11 cellular contexts compared by ENCODE assay signal in genomic region chr1:213110349-213111300, GRCh38. TPM values are rescaled to one million over a fixed set of nuclear protein-coding genes. Genes with fewer than 3 reads are reported as not detected.
DNase-seq lines count a peak whose midpoint lies in the region; ATAC-seq lines count a peak whose summit lies in the region.
"Had no signal": no experiment of that assay in that cellular context is flagged by ENCODE, and none has a peak within 500 bp of the region (broad histone marks: within the 10 kb centered on the region; RNA-seq: fewer than 3 reads in every experiment).

No MANE protein-coding gene starts in this region.

- H3K27me3 Mint-ChIP-seq in activated CD4-positive, alpha-beta memory T cell treated with anti-CD3 and anti-CD28 coated beads, Interleukin-2, amount 10 ng/mL, durations not matched to agents 7 days and 5 days: no peaks in the 10 kb centered on the region

- CTCF ChIA-PET in activated CD4-positive, alpha-beta memory T cell treated with anti-CD3 and anti-CD28 coated beads, Interleukin-2, amount 10 ng/mL, durations not matched to agents 7 days and 5 days (lab: Charles Lee): interaction anchor here (0.7 kb wide), 1 partner anchor 1252 kb away, joined by 3 read pairs; no protein-coding TSS in a partner anchor

- no peak overlapping the region for H3K4me3 Mint-ChIP-seq in activated CD4-positive, alpha-beta memory T cell treated with anti-CD3 and anti-CD28 coated beads, Interleukin-2, amount 10 ng/mL, durations not matched to agents 7 days and 5 days
- H3K4me3 Mint-ChIP-seq: T-helper 1 cell treated with Interleukin-12 subunit alpha and Interleukin-12 subunit beta and Interleukin-4 antibody, amounts not matched to agents 30 μg/mL and 1 μg/mL, for 36 hours had no signal

- ATAC-seq in GM18511 (IDR thresholded peaks at IDR 0.05; ENCODE audit: unreplicated experiment) (peak; percentile 75), GM21515 (IDR thresholded peaks at IDR 0.05; ENCODE audit: unreplicated experiment) (peak; percentile 76), HG03342 (IDR thresholded peaks at IDR 0.05; ENCODE audit: unreplicated experiment) (peak; percentile 67)

- H3K9me3 Mint-ChIP-seq in activated CD4-positive, alpha-beta memory T cell treated with anti-CD3 and anti-CD28 coated beads, Interleukin-2, amount 10 ng/mL, durations not matched to agents 7 days and 5 days: no peaks in the 10 kb centered on the region
- H3K9me3 Mint-ChIP-seq: T-helper 1 cell treated with Interleukin-12 subunit alpha and Interleukin-12 subunit beta and Interleukin-4 antibody, amounts not matched to agents 30 μg/mL and 1 μg/mL, for 36 hours had no signal

- H3K27ac Mint-ChIP-seq in activated CD4-positive, alpha-beta memory T cell treated with anti-CD3 and anti-CD28 coated beads, Interleukin-2, amount 10 ng/mL, durations not matched to agents 7 days and 5 days: no peak overlapping the region
- H3K27ac Mint-ChIP-seq: T-helper 1 cell treated with Interleukin-12 subunit alpha and Interleukin-12 subunit beta and Interleukin-4 antibody, amounts not matched to agents 30 μg/mL and 1 μg/mL, for 36 hours had no signal

- DNase-seq in iPS-NIHi7 (ENCODE audit: extremely low spot score): peak; percentile 9
- no peak for DNase-seq in SHP77 treated with DMSO at 0.1 percent for 48 hours (lab: John Stamatoyannopoulos, UW)
- DNase-seq in activated CD4-positive, alpha-beta memory T cell treated with anti-CD3 and anti-CD28 coated beads, Interleukin-2, amount 10 ng/mL, durations not matched to agents 7 days and 5 days: no peak
- no peak for DNase-seq in posterior vena cava (ENCODE audit: low spot score)
- DNase-seq in Kasumi-1 (lab: John Stamatoyannopoulos, UW): no peak
- DNase-seq: COR-L47, NCI-H526 treated with DMSO at 0.1 percent for 48 hours had no signal

- intact Hi-C loops in posterior vena cava (cut with DNase I): no loop called here

- peaks cover 9% of the 10 kb centered on the region for H3K4me1 Mint-ChIP-seq in activated CD4-positive, alpha-beta memory T cell treated with anti-CD3 and anti-CD28 coated beads, Interleukin-2, amount 10 ng/mL, durations not matched to agents 7 days and 5 days

- peaks cover 15% of the 10 kb centered on the region for H3K36me3 Mint-ChIP-seq in activated CD4-positive, alpha-beta memory T cell treated with anti-CD3 and anti-CD28 coated beads, Interleukin-2, amount 10 ng/mL, durations not matched to agents 7 days and 5 days (ENCODE audit: low read depth)

- POLR2A ChIA-PET in activated CD4-positive, alpha-beta memory T cell treated with anti-CD3 and anti-CD28 coated beads, Interleukin-2, amount 10 ng/mL, durations not matched to agents 7 days and 5 days (lab: Charles Lee): interaction anchor here (0.9 kb wide), 1 partner anchor 10 kb away, joined by 3 read pairs; no protein-coding TSS in a partner anchor

RNA-seq across cellular contexts. Expression of gene RPS6KC1, which starts 59.6 kb away (rescaled TPM):
- 10 to 100 TPM; 12.3 to 12.6 TPM for total RNA-seq in activated CD4-positive, alpha-beta memory T cell treated with anti-CD3 and anti-CD28 coated beads, Interleukin-2, amount 10 ng/mL, durations not matched to agents 7 days and 5 days
- total RNA-seq in posterior vena cava: 10 to 100 TPM; 20.2 to 23.5 TPM
